Comparison of ENCODE assay signal across 17 cellular contexts in the genomic region with DNA sequence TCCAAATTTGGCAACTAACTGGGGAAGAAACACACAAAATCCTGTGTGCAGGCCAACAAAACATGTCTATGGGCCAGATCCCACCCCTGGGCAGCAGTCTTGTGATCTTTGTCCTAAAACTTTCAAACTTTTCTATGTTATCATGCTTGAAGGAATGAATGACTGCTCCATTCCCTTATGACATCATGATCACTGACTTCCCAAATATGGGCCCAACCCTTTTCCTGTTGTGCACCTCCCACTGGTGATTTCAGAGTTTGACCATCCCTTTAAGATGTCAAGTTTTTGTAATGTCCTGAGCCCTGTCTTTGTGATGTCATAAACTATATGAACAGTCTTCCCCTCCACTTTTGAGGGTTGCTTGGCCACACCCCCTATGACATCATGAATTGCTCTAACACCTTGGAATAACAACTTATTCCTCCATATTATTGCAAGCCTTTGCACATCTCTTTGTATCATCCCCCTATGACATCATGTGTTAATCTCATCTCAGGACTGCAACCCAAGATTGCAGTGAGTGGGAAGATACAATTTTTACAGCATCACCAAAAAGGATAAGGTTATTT. TPM values are rescaled to one million over a fixed set of nuclear protein-coding genes. Genes with fewer than 3 reads are reported as not detected.
DNase-seq lines count a peak whose midpoint lies in the region; ATAC-seq and TF ChIP-seq lines count a peak whose summit lies in the region.
"Had no signal": no experiment of that assay in that cellular context is flagged by ENCODE, and none has a peak within 500 bp of the region (broad histone marks: within the 10 kb centered on the region; RNA-seq: fewer than 3 reads in every experiment).

No MANE protein-coding gene starts in this region.

- no peak overlapping the region for H2BK12ac ChIP-seq in neuronal stem cell (ENCODE audit: low read length)

- no peaks in the 10 kb centered on the region for H3K79me1 ChIP-seq in neuronal stem cell (ENCODE audit: low read depth, low read length)

- H3K4ac ChIP-seq in neuronal stem cell (ENCODE audit: low read length): no peak overlapping the region

- no peaks in the 10 kb centered on the region for H3K9me3 ChIP-seq in mammary epithelial cell (replicated peaks; ENCODE audit: insufficient read depth, low read length)
- no peaks in the 10 kb centered on the region for H3K9me3 ChIP-seq in breast epithelium
- no peaks in the 10 kb centered on the region for H3K9me3 ChIP-seq in neuronal stem cell (replicated peaks in 1 of 2; ENCODE audit: control insufficient read depth in 2 of 2, insufficient read depth in 1 of 2, low read depth in 1 of 2, low read length in 2 of 2)
- H3K9me3 ChIP-seq: BLaER1 treated with 17β-estradiol and CSF1 and Interleukin-3, amounts not matched to agents 10 nM and 100 nM; SJSA1 had no signal

- H3K4me3 ChIP-seq in mammary epithelial cell (replicated peaks in 1 of 3; ENCODE audit: insufficient read depth in 1 of 3, low read depth in 2 of 3, low read length in 3 of 3) (no peak overlapping the region), breast epithelium (no peak overlapping the region), fibroblast of mammary gland (ENCODE audit: control insufficient read depth, low read depth, low read length) (no peak overlapping the region), neuronal stem cell (ENCODE audit: low read length in 2 of 2) (no peak overlapping the region)
- H3K4me3 ChIP-seq: BLaER1 treated with 17β-estradiol and CSF1 and Interleukin-3, amounts not matched to agents 10 nM and 100 nM; PC-9; SJSA1 had no signal

- intact Hi-C loops in mammary epithelial cell (cut with micrococcal nuclease) (loop anchor here (5.0 kb wide), 1 partner anchor 92 kb away; a partner anchor contains a TSS), breast epithelium (cut with DNase I; ENCODE audit: low total_unique reads) (no loop called here)

- H3K23ac ChIP-seq in neuronal stem cell (ENCODE audit: low read depth, low read length, poor library complexity): no peak overlapping the region

- no peak overlapping the region for H2AK5ac ChIP-seq in neuronal stem cell (ENCODE audit: low read depth, low read length)

- H3K27me3 ChIP-seq in mammary epithelial cell (ENCODE audit: insufficient read depth, low read length) (no peaks in the 10 kb centered on the region), breast epithelium (no peaks in the 10 kb centered on the region), neuronal stem cell (ENCODE audit: control insufficient read depth in 3 of 3, insufficient read depth in 3 of 3, low read depth in 1 of 3, low read length in 3 of 3) (peaks cover 0 to 5% (median 0%) of the 10 kb centered on the region in 3 experiments)
- H3K27me3 ChIP-seq: BLaER1 treated with 17β-estradiol and CSF1 and Interleukin-3, amounts not matched to agents 10 nM and 100 nM; SJSA1 had no signal

- no peak overlapping the region for H2BK5ac ChIP-seq in neuronal stem cell (ENCODE audit: low read length)

- H4K8ac ChIP-seq in neuronal stem cell (ENCODE audit: low read depth, low read length): no peak overlapping the region

- peaks cover 21% of the 10 kb centered on the region for H3K4me1 ChIP-seq in mammary epithelial cell (ENCODE audit: insufficient read depth, low read length)
- H3K4me1 ChIP-seq in breast epithelium: no peaks in the 10 kb centered on the region
- H3K4me1 ChIP-seq in neuronal stem cell (ENCODE audit: control insufficient read depth in 2 of 2, insufficient read depth in 1 of 2, low read depth in 1 of 2, low read length in 2 of 2): no peaks in the 10 kb centered on the region
- H3K4me1 ChIP-seq: BLaER1 treated with 17β-estradiol and CSF1 and Interleukin-3, amounts not matched to agents 10 nM and 100 nM had no signal

- H2AFZ ChIP-seq in mammary epithelial cell (ENCODE audit: low read depth, low read length) (no peak overlapping the region), neuronal stem cell (ENCODE audit: low read length) (no peak overlapping the region)
- H2AFZ ChIP-seq: PC-9 had no signal

- in situ Hi-C loops in mammary epithelial cell (cut with MboI; ENCODE audit: low sequenced_read_pairs in 2 of 2): no loop called here

- H3K9ac ChIP-seq in mammary epithelial cell (ENCODE audit: insufficient read depth, low read length) (no peak overlapping the region), neuronal stem cell (ENCODE audit: low read depth, low read length, poor library complexity) (no peak overlapping the region)
- H3K9ac ChIP-seq: BLaER1 treated with 17β-estradiol and CSF1 and Interleukin-3, amounts not matched to agents 10 nM and 100 nM had no signal

- no peak overlapping the region for H2BK120ac ChIP-seq in neuronal stem cell (ENCODE audit: low read depth, low read length)

- no peaks in the 10 kb centered on the region for H3K79me2 ChIP-seq in mammary epithelial cell (ENCODE audit: insufficient read depth, low read length)

- no peak overlapping the region for H3K18ac ChIP-seq in neuronal stem cell (ENCODE audit: low read length)

- no peaks in the 10 kb centered on the region for H4K20me1 ChIP-seq in mammary epithelial cell (ENCODE audit: insufficient read depth, low read length)
- H4K20me1 ChIP-seq: BLaER1 treated with 17β-estradiol and CSF1 and Interleukin-3, amounts not matched to agents 10 nM and 100 nM had no signal

- CTCF ChIA-PET in mammary epithelial cell (lab: Charles Lee; ENCODE audit: low non-redundant PET): no interaction called here

- H3K27ac ChIP-seq in mammary epithelial cell (ENCODE audit: insufficient read depth, low read depth, low read length): peak overlapping the region; percentile 11
- no peak overlapping the region for H3K27ac ChIP-seq in breast epithelium
- no peak overlapping the region for H3K27ac ChIP-seq in neuronal stem cell (replicated peaks; ENCODE audit: low read length)
- H3K27ac ChIP-seq: BLaER1 treated with 17β-estradiol and CSF1 and Interleukin-3, amounts not matched to agents 10 nM and 100 nM; PC-9; SJSA1 had no signal

- no peak for TF ChIP-seq POLR2A in breast epithelium (IDR thresholded peaks at IDR 0.05)

- dilution Hi-C loops in mammary epithelial cell (cut with HindIII; ENCODE audit: low sequenced_read_pairs): no loop called here

- no peak overlapping the region for H4K91ac ChIP-seq in neuronal stem cell (ENCODE audit: low read depth, low read length, poor library complexity)

- H3K4me2 ChIP-seq in mammary epithelial cell (ENCODE audit: insufficient read depth, low read depth, low read length): no peak overlapping the region
- H3K4me2 ChIP-seq in neuronal stem cell (ENCODE audit: insufficient read depth, low read length, poor library complexity, severe bottlenecking): no peak overlapping the region
- H3K4me2 ChIP-seq: BLaER1 treated with 17β-estradiol and CSF1 and Interleukin-3, amounts not matched to agents 10 nM and 100 nM; PC-9 had no signal

- ATAC-seq in GM21619 (IDR thresholded peaks at IDR 0.05; ENCODE audit: unreplicated experiment): no peak

- BruUV-seq in mammary epithelial cell (replicated peaks; lab: Mats Ljungman, UMichigan): TSS peak; percentile 66

- H3K36me3 ChIP-seq in mammary epithelial cell (ENCODE audit: insufficient read depth, low read length): no peaks in the 10 kb centered on the region
- no peaks in the 10 kb centered on the region for H3K36me3 ChIP-seq in breast epithelium
- no peaks in the 10 kb centered on the region for H3K36me3 ChIP-seq in neuronal stem cell (replicated peaks in 1 of 2; ENCODE audit: control insufficient read depth in 2 of 2, insufficient read depth in 2 of 2, low read length in 2 of 2)
- H3K36me3 ChIP-seq: BLaER1 treated with 17β-estradiol and CSF1 and Interleukin-3, amounts not matched to agents 10 nM and 100 nM; SJSA1 had no signal

- DNase-seq in mammary epithelial cell: peak; percentile 31
- no peak for DNase-seq in breast epithelium (ENCODE audit: low spot score in 2 of 2)
- DNase-seq in amniotic epithelial cell (ENCODE audit: low read depth): peak; percentile 25
- peak; percentile 11 for DNase-seq in fibroblast of mammary gland (ENCODE audit: low read depth)
- DNase-seq in GM03348 (ENCODE audit: low spot score): no peak
- no peak for DNase-seq in neuronal stem cell (ENCODE audit: low spot score)
- no peak for DNase-seq in hypothalamus (lab: John Stamatoyannopoulos, UW)
- DNase-seq: 8988T, DMS79 treated with DMSO at 0.1 percent for 48 hours, GOT3, NCI-H1930, NCI-H446 treated with DMSO at 0.1 percent for 48 hours, PC-9, SW 1271 had no signal

- no peak for TF ChIP-seq CTCF in mammary epithelial cell (conservative IDR thresholded peaks at IDR 0.05 in 1 of 2, IDR thresholded peaks at IDR 0.05 in 1 of 2; ENCODE audit: extremely low read depth in 1 of 2, insufficient read depth in 1 of 2, low read depth in 1 of 2, low read length in 2 of 2)
- TF ChIP-seq CTCF in breast epithelium (IDR thresholded peaks at IDR 0.05): no peak
- TF ChIP-seq CTCF in fibroblast of mammary gland (conservative IDR thresholded peaks at IDR 0.05; ENCODE audit: control insufficient read depth, insufficient read depth, low read depth, low read length): no peak

- H3K14ac ChIP-seq in neuronal stem cell (ENCODE audit: low read length): no peak overlapping the region

- H2BK15ac ChIP-seq in neuronal stem cell (ENCODE audit: low read length): no peak overlapping the region

RNA-seq across cellular contexts. Expression of a gene that starts 16.5 kb away (rescaled TPM):
- total RNA-seq in mammary epithelial cell (10 to 100 TPM; 26.3 to 66.5 TPM), breast epithelium (100 to 1,000 TPM in 1 of 3 donors, 10 to 100 TPM in 2; 32.6 to 131 (median 69.1) TPM)
- polyA plus RNA-seq in mammary epithelial cell: 22.4 TPM
- 25.2 TPM for polyA minus RNA-seq in mammary epithelial cell
- polyA plus RNA-seq in neuronal stem cell (2013, experiment 1 of 2): 92.6 TPM
- 91.6 TPM for polyA plus RNA-seq in neuronal stem cell (2013, experiment 2 of 2)

RNA-seq across cellular contexts. Expression of a gene that starts 52.2 kb away (rescaled TPM):
- 10 to 100 TPM; 57.7 to 59.3 TPM for total RNA-seq in mammary epithelial cell
- polyA plus RNA-seq in mammary epithelial cell: 20.1 TPM
- polyA minus RNA-seq in mammary epithelial cell: 31.6 TPM
- total RNA-seq in breast epithelium: 10 to 100 TPM; 81.0 to 86.3 (median 83.4) TPM
- polyA plus RNA-seq in neuronal stem cell (2013, experiment 1 of 2): 31.2 TPM
- polyA plus RNA-seq in neuronal stem cell (2013, experiment 2 of 2): 32.8 TPM

Comparison
In these comparisons a context has a peak if more than half of its experiments do, and no peak if none do; other contexts are left out.
1. DNase-seq: peak in mammary epithelial cell (single experiment), amniotic epithelial cell (single experiment) and fibroblast of mammary gland (single experiment); none in breast epithelium (0 of 2), GM03348 (single experiment), neuronal stem cell (single experiment) and hypothalamus (0 of 51).